35 cellular contexts compared by ENCODE assay signal in the genomic region with DNA sequence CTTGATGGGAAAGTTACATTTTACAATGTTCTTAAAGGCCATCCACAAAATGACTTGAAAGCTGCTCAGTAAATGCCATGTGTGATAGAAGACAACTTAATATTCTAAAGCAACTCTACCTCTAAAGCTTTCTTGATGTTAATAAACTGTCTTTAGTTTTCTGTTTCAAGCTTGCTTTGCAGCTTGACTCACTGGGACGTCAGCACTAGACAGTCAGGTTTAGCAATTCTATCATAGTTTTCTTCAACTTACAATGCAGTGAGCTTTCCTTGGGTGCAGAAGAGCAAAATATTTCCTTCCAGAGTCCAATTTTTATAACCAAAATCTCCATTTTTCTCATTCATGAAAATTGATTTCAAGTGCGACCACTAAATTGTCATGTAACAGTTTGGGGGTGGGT.
"Had no signal": no experiment of that assay in that cellular context is flagged by ENCODE, and none has a peak within 500 bp of the region (broad histone marks: within the 10 kb centered on the region; RNA-seq: fewer than 3 reads in every experiment).

No MANE protein-coding gene starts in this region.

- H3K36me3 Mint-ChIP-seq: activated CD4-positive, alpha-beta memory T cell treated with anti-CD3 and anti-CD28 coated beads for 36 hours; activated CD8-positive, alpha-beta memory T cell treated with anti-CD3 and anti-CD28 coated beads, Interleukin-2, amount 10 ng/mL, durations not matched to agents 7 days and 5 days; activated naive CD4-positive, alpha-beta T cell treated with anti-CD3 and anti-CD28 coated beads, Interleukin-2, amount 50 U/mL, for 24 hours; activated naive CD8-positive, alpha-beta T cell treated with anti-CD3 and anti-CD28 coated beads for 36 hours; brain had no signal

- H3K4me3 Mint-ChIP-seq: activated CD4-positive, alpha-beta memory T cell treated with anti-CD3 and anti-CD28 coated beads for 36 hours; activated CD4-positive, alpha-beta T cell treated with anti-CD3 and anti-CD28 coated beads for 36 hours; activated CD4-positive, alpha-beta T cell treated with anti-CD3 and anti-CD28 coated beads, Interleukin-2, amount 10 ng/mL, durations not matched to agents 24 days and 14 days; activated CD8-positive, alpha-beta memory T cell treated with anti-CD3 and anti-CD28 coated beads, Interleukin-2, amount 10 ng/mL, durations not matched to agents 7 days and 5 days; activated CD8-positive, alpha-beta T cell treated with anti-CD3 and anti-CD28 coated beads, Interleukin-2, amount 10 ng/mL, durations not matched to agents 7 days and 5 days; activated naive CD4-positive, alpha-beta T cell treated with anti-CD3 and anti-CD28 coated beads for 36 hours; activated naive CD4-positive, alpha-beta T cell treated with anti-CD3 and anti-CD28 coated beads, Interleukin-2, amount 50 U/mL, for 24 hours; activated naive CD8-positive, alpha-beta T cell treated with anti-CD3 and anti-CD28 coated beads for 36 hours; activated naive CD8-positive, alpha-beta T cell treated with anti-CD3 and anti-CD28 coated beads, Interleukin-2, amount 50 U/mL, for 24 hours; activated T-helper 1 cell treated with anti-CD3 and anti-CD28 coated beads, Interleukin-12 subunit alpha, Interleukin-12 subunit beta, Interleukin-2, Interleukin-4 antibody, amounts not matched to agents 30 ng/mL and 10 ng/mL and 1 ng/mL, durations not matched to agents 14 hours and 24 hours and 36 hours; brain; T-helper 17 cell; T-helper 2 cell treated with Interferon-gamma antibody and Interleukin-4, amounts not matched to agents 5 μg/mL and 100 μg/mL, for 36 hours had no signal

- H3K4me3 ChIP-seq: adrenal gland, breast epithelium, cardiac muscle cell, colonic mucosa had no signal

- H3K9me3 Mint-ChIP-seq: activated CD4-positive, alpha-beta memory T cell treated with anti-CD3 and anti-CD28 coated beads for 36 hours; activated CD4-positive, alpha-beta T cell treated with anti-CD3 and anti-CD28 coated beads, Interleukin-2, amount 10 ng/mL, durations not matched to agents 24 days and 14 days; activated naive CD4-positive, alpha-beta T cell treated with anti-CD3 and anti-CD28 coated beads for 36 hours; activated naive CD4-positive, alpha-beta T cell treated with anti-CD3 and anti-CD28 coated beads, Interleukin-2, amount 50 U/mL, for 24 hours; activated naive CD8-positive, alpha-beta T cell treated with anti-CD3 and anti-CD28 coated beads for 36 hours; activated naive CD8-positive, alpha-beta T cell treated with anti-CD3 and anti-CD28 coated beads, Interleukin-2, amount 50 U/mL, for 24 hours; activated T-helper 1 cell treated with anti-CD3 and anti-CD28 coated beads, Interleukin-12 subunit alpha, Interleukin-12 subunit beta, Interleukin-2, Interleukin-4 antibody, amounts not matched to agents 30 ng/mL and 10 ng/mL and 1 ng/mL, durations not matched to agents 14 hours and 24 hours and 36 hours; activated T-helper 2 cell treated with anti-CD3 and anti-CD28 coated beads, Interferon-gamma antibody, Interleukin-2, Interleukin-4, amounts not matched to agents 10 μg/mL and 5 μg/mL and 100 μg/mL, durations not matched to agents 14 hours and 24 hours and 36 hours; brain; T-helper 2 cell treated with Interferon-gamma antibody and Interleukin-4, amounts not matched to agents 5 μg/mL and 100 μg/mL, for 36 hours had no signal

- H3K4me1 ChIP-seq: adrenal gland, breast epithelium, colonic mucosa had no signal

- H3K27ac Mint-ChIP-seq: activated CD4-positive, alpha-beta memory T cell treated with anti-CD3 and anti-CD28 coated beads for 36 hours; activated CD4-positive, alpha-beta T cell treated with anti-CD3 and anti-CD28 coated beads for 36 hours; activated CD4-positive, alpha-beta T cell treated with anti-CD3 and anti-CD28 coated beads, Interleukin-2, amount 10 ng/mL, durations not matched to agents 24 days and 14 days; activated CD8-positive, alpha-beta memory T cell treated with anti-CD3 and anti-CD28 coated beads, Interleukin-2, amount 10 ng/mL, durations not matched to agents 7 days and 5 days; activated CD8-positive, alpha-beta T cell treated with anti-CD3 and anti-CD28 coated beads, Interleukin-2, amount 10 ng/mL, durations not matched to agents 7 days and 5 days; activated naive CD4-positive, alpha-beta T cell treated with anti-CD3 and anti-CD28 coated beads for 36 hours; activated naive CD4-positive, alpha-beta T cell treated with anti-CD3 and anti-CD28 coated beads, Interleukin-2, amount 50 U/mL, for 24 hours; activated naive CD8-positive, alpha-beta T cell treated with anti-CD3 and anti-CD28 coated beads for 36 hours; activated naive CD8-positive, alpha-beta T cell treated with anti-CD3 and anti-CD28 coated beads, Interleukin-2, amount 50 U/mL, for 24 hours; activated T-helper 1 cell treated with anti-CD3 and anti-CD28 coated beads, Interleukin-12 subunit alpha, Interleukin-12 subunit beta, Interleukin-2, Interleukin-4 antibody, amounts not matched to agents 30 ng/mL and 10 ng/mL and 1 ng/mL, durations not matched to agents 14 hours and 24 hours and 36 hours; activated T-helper 2 cell treated with anti-CD3 and anti-CD28 coated beads, Interferon-gamma antibody, Interleukin-2, Interleukin-4, amounts not matched to agents 10 μg/mL and 5 μg/mL and 100 μg/mL, durations not matched to agents 14 hours and 24 hours and 36 hours; brain; T-helper 17 cell; T-helper 2 cell treated with Interferon-gamma antibody and Interleukin-4, amounts not matched to agents 5 μg/mL and 100 μg/mL, for 36 hours had no signal

- H3K27me3 Mint-ChIP-seq: activated CD4-positive, alpha-beta memory T cell treated with anti-CD3 and anti-CD28 coated beads for 36 hours; activated CD4-positive, alpha-beta T cell treated with anti-CD3 and anti-CD28 coated beads, Interleukin-2, amount 10 ng/mL, durations not matched to agents 24 days and 14 days; activated CD8-positive, alpha-beta memory T cell treated with anti-CD3 and anti-CD28 coated beads, Interleukin-2, amount 10 ng/mL, durations not matched to agents 7 days and 5 days; T-helper 17 cell had no signal

- H3K27me3 ChIP-seq: adrenal gland, breast epithelium, cardiac muscle cell, colonic mucosa had no signal

- H3K36me3 ChIP-seq: adrenal gland, breast epithelium, cardiac muscle cell, colonic mucosa, WERI-Rb-1 had no signal

- H3K4me1 Mint-ChIP-seq: activated CD4-positive, alpha-beta T cell treated with anti-CD3 and anti-CD28 coated beads for 36 hours; activated CD4-positive, alpha-beta T cell treated with anti-CD3 and anti-CD28 coated beads, Interleukin-2, amount 10 ng/mL, durations not matched to agents 24 days and 14 days; activated CD8-positive, alpha-beta memory T cell treated with anti-CD3 and anti-CD28 coated beads, Interleukin-2, amount 10 ng/mL, durations not matched to agents 7 days and 5 days; activated naive CD4-positive, alpha-beta T cell treated with anti-CD3 and anti-CD28 coated beads, Interleukin-2, amount 50 U/mL, for 24 hours; activated naive CD8-positive, alpha-beta T cell treated with anti-CD3 and anti-CD28 coated beads for 36 hours; activated naive CD8-positive, alpha-beta T cell treated with anti-CD3 and anti-CD28 coated beads, Interleukin-2, amount 50 U/mL, for 24 hours; brain; T-helper 17 cell had no signal

- DNase-seq: activated CD4-positive, alpha-beta memory T cell treated with anti-CD3 and anti-CD28 coated beads for 36 hours; activated CD4-positive, alpha-beta T cell treated with anti-CD3 and anti-CD28 coated beads for 36 hours; activated CD4-positive, alpha-beta T cell treated with anti-CD3 and anti-CD28 coated beads, Interleukin-2, amount 10 ng/mL, durations not matched to agents 24 days and 14 days; activated CD4-positive, CD25-positive, alpha-beta regulatory T cell; activated CD4-positive, CD25-positive, alpha-beta regulatory T cell treated with anti-CD3 and anti-CD28 coated beads, Interleukin-2, amount 50 U/mL, for 72 hours; activated CD8-positive, alpha-beta memory T cell treated with anti-CD3 and anti-CD28 coated beads, Interleukin-2, amount 10 ng/mL, durations not matched to agents 7 days and 5 days; activated CD8-positive, alpha-beta memory T cell treated with anti-CD3 and anti-CD28 coated beads, Interleukin-2, amount 50 U/mL, for 4 hours; activated CD8-positive, alpha-beta T cell treated with anti-CD3 and anti-CD28 coated beads, Interleukin-2, amount 10 ng/mL, durations not matched to agents 7 days and 5 days; activated effector memory CD4-positive, alpha-beta T cell treated with anti-CD3 and anti-CD28 coated beads, Interleukin-2, amount 50 U/mL, for 16 hours; activated naive CD4-positive, alpha-beta T cell treated with anti-CD3 and anti-CD28 coated beads for 36 hours; activated naive CD8-positive, alpha-beta T cell treated with anti-CD3 and anti-CD28 coated beads for 36 hours; activated naive CD8-positive, alpha-beta T cell treated with anti-CD3 and anti-CD28 coated beads, Interleukin-2, amount 50 U/mL, for 24 hours; activated T-cell treated with anti-CD3 and anti-CD28 coated beads, Interleukin-2, amount 50 U/mL, for 1 hour; activated T-cell treated with anti-CD3 and anti-CD28 coated beads, Interleukin-2, amount 50 U/mL, for 48 hours; adrenal gland; amygdala; aorta; central memory CD4-positive, alpha-beta T cell; cerebellar nuclear complex; colonic mucosa; effector CD8-positive, alpha-beta T cell; foreskin fibroblast; head of caudate nucleus; T-helper 1 cell; T-helper 17 cell; T1000; WERI-Rb-1 had no signal

- H3K27ac ChIP-seq: adrenal gland, breast epithelium, cardiac muscle cell, colonic mucosa, WERI-Rb-1 had no signal

- ATAC-seq: activated CD4-positive, alpha-beta T cell treated with anti-CD3 and anti-CD28 coated beads for 36 hours; activated CD8-positive, alpha-beta memory T cell treated with anti-CD3 and anti-CD28 coated beads, Interleukin-2, amount 10 ng/mL, durations not matched to agents 7 days and 5 days; activated CD8-positive, alpha-beta T cell treated with anti-CD3 and anti-CD28 coated beads, Interleukin-2, amount 10 ng/mL, durations not matched to agents 7 days and 5 days; activated naive CD8-positive, alpha-beta T cell treated with anti-CD3 and anti-CD28 coated beads, Interleukin-2, amount 50 U/mL, for 24 hours; esophagus mucosa; T-helper 17 cell had no signal

- H3K9me3 ChIP-seq: adrenal gland, breast epithelium, colonic mucosa had no signal
